23 cellular contexts compared by ENCODE assay signal in the genomic region with DNA sequence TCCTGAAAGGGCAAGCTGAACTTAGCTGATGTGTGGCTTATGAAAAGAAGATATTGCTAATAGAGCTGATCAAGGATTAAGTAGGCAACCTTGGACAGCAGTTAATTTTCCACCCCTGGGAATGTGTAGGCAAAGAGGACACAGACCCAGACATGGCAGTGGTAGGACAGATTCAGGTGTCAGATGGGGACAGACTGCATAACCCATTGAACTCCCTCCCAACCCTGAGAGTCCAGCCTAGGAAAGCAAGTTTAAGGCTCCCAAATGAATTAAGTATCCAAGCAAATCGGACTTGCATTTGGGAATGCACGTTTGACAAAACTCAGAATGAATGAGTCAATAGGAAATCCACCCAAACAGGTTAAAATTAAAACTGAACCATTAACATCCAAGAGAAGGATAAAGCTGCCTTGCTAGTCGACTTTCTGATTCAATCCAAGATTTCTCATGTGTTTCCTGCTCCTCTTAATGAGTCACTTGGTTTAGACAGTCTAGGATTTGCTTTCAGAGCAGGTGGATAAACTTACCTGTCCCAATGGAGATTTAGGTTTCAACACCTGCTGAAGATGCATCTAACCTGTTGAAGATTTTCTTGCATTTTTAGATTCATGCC.
DNase-seq lines count a peak whose midpoint lies in the region; ATAC-seq, FAIRE-seq and TF ChIP-seq lines count a peak whose summit lies in the region.
"Had no signal": no experiment of that assay in that cellular context is flagged by ENCODE, and none has a peak within 500 bp of the region (broad histone marks: within the 10 kb centered on the region; RNA-seq: fewer than 3 reads in every experiment).

No MANE protein-coding gene starts in this region.

- ATAC-seq in HepG2 (no peak), left lobe of liver (peak; percentile 24)

- POLR2A ChIA-PET in HepG2 (lab: Yijun Ruan, JAX) = no interaction called here

- no peak for TF ChIP-seq POLR2A in HepG2 (IDR thresholded peaks at IDR 0.05; ENCODE audit: insufficient read depth in 1 of 2, low read depth in 2 of 2, low read length in 2 of 2)
- no peak for TF ChIP-seq POLR2A in vagina (IDR thresholded peaks at IDR 0.05)

- H3K4me2 ChIP-seq in HepG2 (ENCODE audit: low read depth, low read length) = no peak overlapping the region
- H3K4me2 ChIP-seq: BLaER1 had no signal

- H3K4me3 ChIP-seq in liver (ENCODE audit: low read depth in 1 of 3, low read length in 3 of 3) (no peak overlapping the region), HepG2 (replicated peaks in 1 of 3; ENCODE audit: insufficient read depth in 1 of 3, low read depth in 2 of 3, low read length in 3 of 3) (no peak overlapping the region), bronchial epithelial cell (ENCODE audit: low read depth, low read length) (no peak overlapping the region), vagina (no peak overlapping the region)
- H3K4me3 ChIP-seq: BLaER1, SK-N-MC had no signal

- intact Hi-C loops in HepG2 (cut with micrococcal nuclease; ENCODE audit: unreplicated experiment) = no loop called here
- intact Hi-C loops in vagina (cut with DNase I) = no loop called here

- TF ChIP-seq EP300 in HepG2 (IDR thresholded peaks at IDR 0.05; ENCODE audit: low read depth in 2 of 2, low read length in 2 of 2) = no peak
- TF ChIP-seq EP300 in HepG2 (CRISPR knock-in tag; IDR thresholded peaks at IDR 0.05; ENCODE audit: borderline replicate concordance) = no peak

- TF ChIP-seq RAD21 in liver (IDR thresholded peaks at IDR 0.05) = no peak
- TF ChIP-seq RAD21 in HepG2 (CRISPR knock-in tag; IDR thresholded peaks at IDR 0.05) = no peak

- H3K9me3 ChIP-seq in liver (ENCODE audit: control insufficient read depth in 4 of 4, low read length in 3 of 4) (no peaks in the 10 kb centered on the region), HepG2 (ENCODE audit: low read length) (no peaks in the 10 kb centered on the region), vagina (no peaks in the 10 kb centered on the region)
- H3K9me3 ChIP-seq: BLaER1 had no signal

- in situ Hi-C loops in HepG2 (cut with HindIII; ENCODE audit: extremely low pct_ligation_motif_present, low pct_unique_long_range_greater_than_20kb) = no loop called here

- no peak for FAIRE-seq in HepG2 (lab: Jason Lieb, UNC)
- no peak for FAIRE-seq in bronchial epithelial cell (lab: Jason Lieb, UNC)
- FAIRE-seq: G401.6, GM18507 had no signal

- no peaks in the 10 kb centered on the region for H3K27me3 ChIP-seq in liver (ENCODE audit: control insufficient read depth in 4 of 4, insufficient read depth in 4 of 4, low read length in 3 of 4)
- no peaks in the 10 kb centered on the region for H3K27me3 ChIP-seq in HepG2 (ENCODE audit: control insufficient read depth in 1 of 2, insufficient read depth in 2 of 2, low read length in 2 of 2)
- no peaks in the 10 kb centered on the region for H3K27me3 ChIP-seq in bronchial epithelial cell (ENCODE audit: control insufficient read depth, insufficient read depth, low read length)
- no peaks in the 10 kb centered on the region for H3K27me3 ChIP-seq in vagina
- H3K27me3 ChIP-seq: BLaER1 had no signal

- DNase-seq in HepG2 (ENCODE audit: low spot score) (no peak), bronchial epithelial cell (ENCODE audit: low read depth) (peak; percentile 29), left lobe of liver (ENCODE audit: low spot score) (no peak), vagina (ENCODE audit: extremely low spot score in 2 of 2) (no peak), AG08395 (ENCODE audit: low spot score) (no peak), GF-D8 (lab: John Stamatoyannopoulos, UW) (no peak)
- DNase-seq in central memory CD4-positive, alpha-beta T cell = no peak
- DNase-seq: CD4-positive, alpha-beta T cell; COR-L47; DMS 273 treated with DMSO at 0.1 percent for 48 hours; Karpas-422; MV-4-11; NCI-H1105 treated with DMSO at 0.1 percent for 48 hours; NCI-H2029 treated with DMSO at 0.1 percent for 48 hours; NCI-H446 treated with DMSO at 0.1 percent for 48 hours; NCI-H526 treated with DMSO at 0.1 percent for 48 hours; OCI-M1; SHP77 had no signal

- H3K4me1 ChIP-seq in liver (ENCODE audit: control insufficient read depth in 4 of 4, insufficient read depth in 4 of 4, low read length in 3 of 4) (peaks cover 2 to 20% (median 10%) of the 10 kb centered on the region in 4 donors), HepG2 (ENCODE audit: insufficient read depth, low read length) (peaks cover 6% of the 10 kb centered on the region; the same call in 1 of the 2 replicates), vagina (peaks cover 14% of the 10 kb centered on the region)
- H3K4me1 ChIP-seq: BLaER1 had no signal

- WGBS in liver = 74% methylated on average over 3 of the region's 3 CpGs
- WGBS in HepG2 (ENCODE audit: low lambda C conversion rate) = 0% methylated on average over 3 of the region's 3 CpGs

- CTCF ChIA-PET in HepG2 (lab: Yijun Ruan, JAX; ENCODE audit: low intra/inter-chr PET ratio, low total read pairs) = no interaction called here

- BruUV-seq in HepG2 (replicated peaks; lab: Mats Ljungman, UMichigan) = no TSS peak

- H3K27ac ChIP-seq in liver (ENCODE audit: low read depth in 1 of 2, low read length in 2 of 2) (peak overlapping the region; percentile 80 to 83), HepG2 (ENCODE audit: extremely low read length, insufficient read depth, low read length) (no peak overlapping the region), vagina (peak overlapping the region; percentile 4)
- H3K27ac ChIP-seq: BLaER1, SK-N-MC had no signal

- H3K9ac ChIP-seq in liver (ENCODE audit: low read depth in 1 of 2, low read length in 2 of 2) (no peak overlapping the region), HepG2 (ENCODE audit: insufficient read depth, low read depth, low read length) (no peak overlapping the region)
- H3K9ac ChIP-seq: BLaER1 had no signal

- H3K79me2 ChIP-seq in HepG2 (ENCODE audit: insufficient read depth, low read length) = no peaks in the 10 kb centered on the region

- H4K20me1 ChIP-seq in HepG2 (ENCODE audit: insufficient read depth, low read length) = no peaks in the 10 kb centered on the region
- H4K20me1 ChIP-seq: BLaER1 had no signal

- H3K36me3 ChIP-seq in liver (ENCODE audit: control insufficient read depth in 4 of 4, insufficient read depth in 3 of 4, low read depth in 1 of 4, low read length in 3 of 4) (no peaks in the 10 kb centered on the region), HepG2 (replicated peaks in 1 of 2; ENCODE audit: control insufficient read depth in 1 of 2, insufficient read depth in 2 of 2, low read length in 2 of 2) (no peaks in the 10 kb centered on the region), bronchial epithelial cell (ENCODE audit: control insufficient read depth, insufficient read depth, low read length) (no peaks in the 10 kb centered on the region), vagina (no peaks in the 10 kb centered on the region)
- H3K36me3 ChIP-seq: BLaER1 had no signal

- no peak overlapping the region for H2AFZ ChIP-seq in HepG2 (ENCODE audit: low read length)

- TF ChIP-seq CTCF in liver (IDR thresholded peaks at IDR 0.05; ENCODE audit: low read depth, low read length, missing input control) = no peak
- TF ChIP-seq CTCF in HepG2 (CRISPR knock-in tag; IDR thresholded peaks at IDR 0.05) = no peak
- no peak for TF ChIP-seq CTCF in bronchial epithelial cell (IDR thresholded peaks at IDR 0.05; ENCODE audit: insufficient read depth, low read length, severe bottlenecking)
- TF ChIP-seq CTCF in vagina (IDR thresholded peaks at IDR 0.05) = no peak

TF ChIP-seq in liver, 16 proteins besides CTCF, POLR2A, EP300 and RAD21:
- TF ChIP-seq, protein P1, sequence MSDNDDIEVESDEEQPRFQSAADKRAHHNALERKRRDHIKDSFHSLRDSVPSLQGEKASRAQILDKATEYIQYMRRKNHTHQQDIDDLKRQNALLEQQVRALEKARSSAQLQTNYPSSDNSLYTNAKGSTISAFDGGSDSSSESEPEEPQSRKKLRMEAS (IDR thresholded peaks at IDR 0.05) = no peak
- TF ChIP-seq FOXA1 (IDR thresholded peaks at IDR 0.05) (no peak), HNF4A (conservative IDR thresholded peaks at IDR 0.05) (no peak), HNF4G (IDR thresholded peaks at IDR 0.05) (no peak), GABPA (IDR thresholded peaks at IDR 0.05 in 1 of 2, conservative IDR thresholded peaks at IDR 0.05 in 1 of 2) (no peak), YY1 (IDR thresholded peaks at IDR 0.05) (no peak), SP1 (IDR thresholded peaks at IDR 0.05) (no peak), ATF3 (IDR thresholded peaks at IDR 0.05) (no peak), NR2F2 (IDR thresholded peaks at IDR 0.05) (no peak), TAF1 (conservative IDR thresholded peaks at IDR 0.05) (no peak), RXRA (IDR thresholded peaks at IDR 0.05) (no peak), EGR1 (IDR thresholded peaks at IDR 0.05; ENCODE audit: low read depth in 2 of 2) (no peak), FOXA2 (IDR thresholded peaks at IDR 0.05) (no peak)

TF ChIP-seq in HepG2, 621 proteins besides CTCF, POLR2A, EP300 and RAD21 (continues in another document):
- TF ChIP-seq SMAD9 (CRISPR knock-in tag; IDR thresholded peaks at IDR 0.05) (no peak), RFX1 (IDR thresholded peaks at IDR 0.05) (no peak), THYN1 (CRISPR knock-in tag; IDR thresholded peaks at IDR 0.05; ENCODE audit: borderline replicate concordance, low read depth) (no peak), SMARCE1 (IDR thresholded peaks at IDR 0.05; ENCODE audit: borderline replicate concordance) (no peak), KDM5B (CRISPR knock-in tag; IDR thresholded peaks at IDR 0.05; ENCODE audit: borderline replicate concordance) (no peak)
- TF ChIP-seq, protein P2, sequence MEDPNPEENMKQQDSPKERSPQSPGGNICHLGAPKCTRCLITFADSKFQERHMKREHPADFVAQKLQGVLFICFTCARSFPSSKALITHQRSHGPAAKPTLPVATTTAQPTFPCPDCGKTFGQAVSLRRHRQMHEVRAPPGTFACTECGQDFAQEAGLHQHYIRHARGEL (CRISPR knock-in tag; IDR thresholded peaks at IDR 0.05) = no peak
- TF ChIP-seq, protein P3, sequence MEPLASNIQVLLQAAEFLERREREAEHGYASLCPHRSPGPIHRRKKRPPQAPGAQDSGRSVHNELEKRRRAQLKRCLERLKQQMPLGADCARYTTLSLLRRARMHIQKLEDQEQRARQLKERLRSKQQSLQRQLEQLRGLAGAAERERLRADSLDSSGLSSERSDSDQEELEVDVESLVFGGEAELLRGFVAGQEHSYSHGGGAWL (CRISPR knock-in tag; IDR thresholded peaks at IDR 0.05) = no peak
- TF ChIP-seq, protein P4, sequence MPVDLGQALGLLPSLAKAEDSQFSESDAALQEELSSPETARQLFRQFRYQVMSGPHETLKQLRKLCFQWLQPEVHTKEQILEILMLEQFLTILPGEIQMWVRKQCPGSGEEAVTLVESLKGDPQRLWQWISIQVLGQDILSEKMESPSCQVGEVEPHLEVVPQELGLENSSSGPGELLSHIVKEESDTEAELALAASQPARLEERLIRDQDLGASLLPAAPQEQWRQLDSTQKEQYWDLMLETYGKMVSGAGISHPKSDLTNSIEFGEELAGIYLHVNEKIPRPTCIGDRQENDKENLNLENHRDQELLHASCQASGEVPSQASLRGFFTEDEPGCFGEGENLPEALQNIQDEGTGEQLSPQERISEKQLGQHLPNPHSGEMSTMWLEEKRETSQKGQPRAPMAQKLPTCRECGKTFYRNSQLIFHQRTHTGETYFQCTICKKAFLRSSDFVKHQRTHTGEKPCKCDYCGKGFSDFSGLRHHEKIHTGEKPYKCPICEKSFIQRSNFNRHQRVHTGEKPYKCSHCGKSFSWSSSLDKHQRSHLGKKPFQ (CRISPR knock-in tag; IDR thresholded peaks at IDR 0.05; ENCODE audit: insufficient replicate concordance) = no peak
